Comparison of ENCODE assay signal across 8 cellular contexts in the genomic region with DNA sequence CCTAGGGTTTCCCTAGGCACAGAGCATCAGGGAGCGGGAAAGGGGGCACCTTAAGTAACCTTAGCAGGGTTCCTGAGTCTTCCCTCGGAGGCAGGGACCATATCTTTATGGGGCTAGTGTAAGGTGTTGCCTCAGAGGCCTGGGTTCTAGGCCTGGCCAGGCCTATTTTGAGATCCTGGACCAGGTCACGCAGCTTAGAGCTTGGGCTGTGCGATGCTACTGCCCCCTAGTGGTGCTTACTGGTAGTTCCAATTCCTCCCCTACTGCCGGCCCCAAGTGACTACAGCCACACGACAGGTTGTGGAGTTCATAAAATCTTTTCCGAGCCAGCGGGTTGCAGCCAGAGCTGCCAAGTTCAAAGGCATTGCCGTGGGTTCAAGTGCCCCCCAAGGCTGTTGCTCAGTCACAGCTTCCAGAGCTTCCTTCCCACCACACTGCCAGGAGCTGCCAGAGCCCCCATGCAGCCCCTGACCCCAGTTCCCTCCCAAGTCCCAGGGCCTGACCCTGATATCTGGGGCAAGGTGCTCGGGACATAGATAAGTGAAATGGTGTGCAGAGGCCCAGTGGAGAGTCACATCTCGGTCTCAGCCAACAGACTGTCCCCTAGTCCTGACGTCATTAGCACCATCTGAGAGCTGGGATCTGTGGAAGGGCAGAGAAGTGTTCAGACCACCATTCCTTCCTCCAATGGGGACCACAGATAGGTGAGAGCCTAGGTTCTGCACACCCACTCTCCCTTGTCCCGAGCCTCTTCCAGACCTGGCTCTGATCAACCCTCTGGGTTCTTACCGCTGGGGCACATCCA. TPM values are rescaled to one million over a fixed set of nuclear protein-coding genes. Genes with fewer than 3 reads are reported as not detected.
A peak's percentile ranks its signal among the peaks of the same experiment; 100 is the strongest.
DNase-seq lines count a peak whose midpoint lies in the region; ATAC-seq and TF ChIP-seq lines count a peak whose summit lies in the region.

No MANE protein-coding gene starts in this region.

- peak; percentile 90 for TF ChIP-seq CTCF in GM10266 (IDR thresholded peaks at IDR 0.05; ENCODE audit: control insufficient read depth, insufficient read depth, low read depth, missing control alignments)
- TF ChIP-seq CTCF in colonic mucosa (IDR thresholded peaks at IDR 0.05), result peak; percentile 95
- peak; percentile 97 for TF ChIP-seq CTCF in liver (IDR thresholded peaks at IDR 0.05; ENCODE audit: low read depth, low read length, missing input control)

- POLR2A ChIA-PET in activated CD4-positive, alpha-beta T cell treated with anti-CD3 and anti-CD28 coated beads, Interleukin-2, amount 10 ng/mL, durations not matched to agents 7 days and 5 days (lab: Charles Lee), result interaction anchor here (0.6 kb wide), 2 partner anchors 214 to 1708 kb away, joined by 3 read pairs; no protein-coding TSS in a partner anchor

- TF ChIP-seq RAD21 in liver (IDR thresholded peaks at IDR 0.05), result peak; percentile 94 to 97

- H3K27ac ChIP-seq in colonic mucosa, result no peak overlapping the region
- H3K27ac ChIP-seq in liver (ENCODE audit: low read depth in 1 of 2, low read length in 2 of 2), result no peak overlapping the region

- intact Hi-C loops in colonic mucosa (cut with DNase I), result loop anchor here (2.0 to 10.0 kb wide), 3 partner anchors 52 to 242 kb away; partner anchors contain the start of gene DLK2

- H3K4me1 ChIP-seq in colonic mucosa (no peaks in the 10 kb centered on the region), liver (ENCODE audit: control insufficient read depth in 4 of 4, insufficient read depth in 4 of 4, low read length in 3 of 4) (peaks cover 5 to 11% (median 7%) of the 10 kb centered on the region in 4 donors)

- WGBS in liver, result 27% methylated on average over 14 of the region's 14 CpGs

- peaks cover 13% of the 10 kb centered on the region for H3K4me1 Mint-ChIP-seq in activated CD4-positive, alpha-beta T cell treated with anti-CD3 and anti-CD28 coated beads, Interleukin-2, amount 10 ng/mL, durations not matched to agents 7 days and 5 days

- H3K27me3 ChIP-seq in colonic mucosa (no peaks in the 10 kb centered on the region), liver (ENCODE audit: control insufficient read depth in 4 of 4, insufficient read depth in 4 of 4, low read length in 3 of 4) (peaks cover 0 to 3% (median 0%) of the 10 kb centered on the region in 4 donors)

- peak; percentile 90 for DNase-seq in GM10266 (ENCODE audit: extremely low spot score)
- DNase-seq in NCI-H69 (lab: John Stamatoyannopoulos, UW), result peak; percentile 77
- DNase-seq in activated CD4-positive, alpha-beta T cell treated with anti-CD3 and anti-CD28 coated beads, Interleukin-2, amount 10 ng/mL, durations not matched to agents 7 days and 5 days, result peak; percentile 83
- peak; percentile 87 for DNase-seq in colonic mucosa
- DNase-seq in stimulated activated CD4-positive, alpha-beta T cell treated with anti-CD3 and anti-CD28 coated beads, TNF-alpha, amount 100 ng/mL, for 24 hours (ENCODE audit: low read depth in 3 of 3), result peak; percentile 67 to 75 (median 75)

- no peaks in the 10 kb centered on the region for H3K9me3 ChIP-seq in colonic mucosa
- H3K9me3 ChIP-seq in liver (ENCODE audit: control insufficient read depth in 4 of 4, low read length in 3 of 4), result no peaks in the 10 kb centered on the region

- H3K9me3 Mint-ChIP-seq in activated CD4-positive, alpha-beta T cell treated with anti-CD3 and anti-CD28 coated beads, Interleukin-2, amount 10 ng/mL, durations not matched to agents 7 days and 5 days, result no peaks in the 10 kb centered on the region

- peaks cover 15% of the 10 kb centered on the region for H3K36me3 Mint-ChIP-seq in activated CD4-positive, alpha-beta T cell treated with anti-CD3 and anti-CD28 coated beads, Interleukin-2, amount 10 ng/mL, durations not matched to agents 7 days and 5 days (ENCODE audit: low read depth)

- H3K4me3 ChIP-seq in colonic mucosa, result no peak overlapping the region
- H3K4me3 ChIP-seq in liver (ENCODE audit: low read depth in 1 of 3, low read length in 3 of 3), result no peak overlapping the region

- peak; percentile 58 for ATAC-seq in HG03378 (IDR thresholded peaks at IDR 0.05; ENCODE audit: unreplicated experiment)
- ATAC-seq in HG03135 (IDR thresholded peaks at IDR 0.05; ENCODE audit: unreplicated experiment), result no peak

- H3K27ac Mint-ChIP-seq in activated CD4-positive, alpha-beta T cell treated with anti-CD3 and anti-CD28 coated beads, Interleukin-2, amount 10 ng/mL, durations not matched to agents 7 days and 5 days, result no peak overlapping the region

- no peak overlapping the region for H3K9ac ChIP-seq in colonic mucosa (ENCODE audit: low read depth in 2 of 2, low read length in 2 of 2)
- no peak overlapping the region for H3K9ac ChIP-seq in liver (ENCODE audit: low read depth in 1 of 2, low read length in 2 of 2)

- CTCF ChIA-PET in activated CD4-positive, alpha-beta T cell treated with anti-CD3 and anti-CD28 coated beads, Interleukin-2, amount 10 ng/mL, durations not matched to agents 7 days and 5 days (lab: Charles Lee), result interaction anchor here (0.6 to 6.8 kb wide), 30 partner anchors 8 to 334 kb away, joined by 3 to 54 read pairs (median 4); partner anchors contain the start of genes CRIP3, DLK2, DNPH1 and POLR1C

- H3K27me3 Mint-ChIP-seq in activated CD4-positive, alpha-beta T cell treated with anti-CD3 and anti-CD28 coated beads, Interleukin-2, amount 10 ng/mL, durations not matched to agents 7 days and 5 days, result peaks cover 16% of the 10 kb centered on the region

- H3K36me3 ChIP-seq in colonic mucosa (peaks cover 3% of the 10 kb centered on the region), liver (ENCODE audit: control insufficient read depth in 4 of 4, insufficient read depth in 3 of 4, low read depth in 1 of 4, low read length in 3 of 4) (peaks cover 5 to 39% (median 29%) of the 10 kb centered on the region in 4 donors)

- H3K4me3 Mint-ChIP-seq in activated CD4-positive, alpha-beta T cell treated with anti-CD3 and anti-CD28 coated beads, Interleukin-2, amount 10 ng/mL, durations not matched to agents 7 days and 5 days, result no peak overlapping the region

TF ChIP-seq in liver, 16 proteins besides CTCF, POLR2A, EP300 and RAD21:
- TF ChIP-seq, protein P1, sequence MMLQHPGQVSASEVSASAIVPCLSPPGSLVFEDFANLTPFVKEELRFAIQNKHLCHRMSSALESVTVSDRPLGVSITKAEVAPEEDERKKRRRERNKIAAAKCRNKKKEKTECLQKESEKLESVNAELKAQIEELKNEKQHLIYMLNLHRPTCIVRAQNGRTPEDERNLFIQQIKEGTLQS (IDR thresholded peaks at IDR 0.05), result no peak
- peak in 1 of 2 donors; percentile 47 for TF ChIP-seq RXRA (IDR thresholded peaks at IDR 0.05)

RNA-seq across cellular contexts. Expression of gene LRRC73, which starts 3.3 kb away (rescaled TPM):
- total RNA-seq in activated CD4-positive, alpha-beta T cell treated with anti-CD3 and anti-CD28 coated beads, Interleukin-2, amount 10 ng/mL, durations not matched to agents 7 days and 5 days, result under 1 TPM; 0.48 to 0.52 TPM
- total RNA-seq in colonic mucosa (1 to 10 TPM in 1 of 2 donors, under 1 TPM in 1; 0.77 to 1.1 TPM), liver (under 1 TPM in 1 of 2 donors, not detected in 1; 0.08 TPM)
- polyA plus RNA-seq in liver, result under 1 TPM; 0.10 to 0.99 TPM

RNA-seq across cellular contexts. Expression of gene YIPF3, which starts 9.9 kb away (rescaled TPM):
- total RNA-seq in activated CD4-positive, alpha-beta T cell treated with anti-CD3 and anti-CD28 coated beads, Interleukin-2, amount 10 ng/mL, durations not matched to agents 7 days and 5 days, result 10 to 100 TPM; 68.1 to 71.7 TPM
- total RNA-seq in colonic mucosa (100 to 1,000 TPM; 121 to 129 TPM), liver (10 to 100 TPM; 43.8 to 56.3 TPM)
- polyA plus RNA-seq in liver, result 10 to 100 TPM; 67.0 to 91.9 TPM

RNA-seq across cellular contexts. Expression of gene POLR1C, which starts 10.0 kb away (rescaled TPM):
- total RNA-seq in activated CD4-positive, alpha-beta T cell treated with anti-CD3 and anti-CD28 coated beads, Interleukin-2, amount 10 ng/mL, durations not matched to agents 7 days and 5 days, result 10 to 100 TPM; 23.1 to 33.4 TPM
- total RNA-seq in colonic mucosa (10 to 100 TPM; 28.1 to 41.8 TPM), liver (10 to 100 TPM; 10.8 to 18.2 TPM)
- 10 to 100 TPM; 19.8 to 24.3 TPM for polyA plus RNA-seq in liver

RNA-seq across cellular contexts. Expression of gene TJAP1, which starts 29.5 kb away (rescaled TPM):
- total RNA-seq in activated CD4-positive, alpha-beta T cell treated with anti-CD3 and anti-CD28 coated beads, Interleukin-2, amount 10 ng/mL, durations not matched to agents 7 days and 5 days, result 10 to 100 TPM; 36.5 to 41.8 TPM
- 10 to 100 TPM; 18.6 to 26.4 TPM for total RNA-seq in colonic mucosa
- 10 to 100 TPM in 1 of 2 donors, 1 to 10 TPM in 1; 6.9 to 10.3 TPM for total RNA-seq in liver
- 1 to 10 TPM; 6.9 to 8.8 TPM for polyA plus RNA-seq in liver

RNA-seq across cellular contexts. Expression of gene DLK2, which starts 51.5 kb away (rescaled TPM):
- not detected for total RNA-seq in activated CD4-positive, alpha-beta T cell treated with anti-CD3 and anti-CD28 coated beads, Interleukin-2, amount 10 ng/mL, durations not matched to agents 7 days and 5 days
- under 1 TPM; 0.19 to 0.22 TPM for total RNA-seq in colonic mucosa
- total RNA-seq in liver, result 1 to 10 TPM in 1 of 2 donors, not detected in 1; 1.0 TPM
- under 1 TPM; 0.08 TPM for polyA plus RNA-seq in liver
